ENCODE assay signal across 7 cellular contexts in genomic region chr20:32091888-32092346, GRCh38. TPM values are rescaled to one million over a fixed set of nuclear protein-coding genes. Genes with fewer than 3 reads are reported as not detected.
DNase-seq lines count a peak whose midpoint lies in the region; ATAC-seq and FAIRE-seq lines count a peak whose summit lies in the region.

No MANE protein-coding gene starts in this region.

- ATAC-seq in activated naive CD8-positive, alpha-beta T cell treated with anti-CD3 and anti-CD28 coated beads, Interleukin-2, amount 50 U/mL, for 24 hours = peak; percentile 73
- peak; percentile 47 to 80 for ATAC-seq in left cardiac atrium
- peak; percentile 79 for ATAC-seq in sciatic nerve
- ATAC-seq in HG02571 (IDR thresholded peaks at IDR 0.05; ENCODE audit: unreplicated experiment) = no peak

- no peaks in the 10 kb centered on the region for H3K9me3 Mint-ChIP-seq in activated naive CD8-positive, alpha-beta T cell treated with anti-CD3 and anti-CD28 coated beads, Interleukin-2, amount 50 U/mL, for 24 hours

- FAIRE-seq in GM18507 (lab: Jason Lieb, UNC) = peak; percentile 76

- no peaks in the 10 kb centered on the region for H3K36me3 Mint-ChIP-seq in activated naive CD8-positive, alpha-beta T cell treated with anti-CD3 and anti-CD28 coated beads, Interleukin-2, amount 50 U/mL, for 24 hours (ENCODE audit: low read depth)

- no peak overlapping the region for H3K4me3 Mint-ChIP-seq in activated naive CD8-positive, alpha-beta T cell treated with anti-CD3 and anti-CD28 coated beads, Interleukin-2, amount 50 U/mL, for 24 hours

- intact Hi-C loops in left cardiac atrium (cut with DNase I) (loop anchor here in 1 of 2 donors (2.0 to 5.0 kb wide), 2 partner anchors 239 to 270 kb away; no protein-coding TSS in a partner anchor), sciatic nerve (cut with DNase I) (no loop called here)

- H3K27ac Mint-ChIP-seq in activated naive CD8-positive, alpha-beta T cell treated with anti-CD3 and anti-CD28 coated beads, Interleukin-2, amount 50 U/mL, for 24 hours = no peak overlapping the region

- DNase-seq in GM18507 (ENCODE audit: extremely low spot score, insufficient read length, low read depth) (peak; percentile 30), NCI-H1694 (lab: John Stamatoyannopoulos, UW) (peak; percentile 72), T-helper 1 cell (peak; percentile 41 to 70 (median 56)), left cardiac atrium (peak; percentile 78), sciatic nerve (ENCODE audit: low spot score) (peak; percentile 87)
- DNase-seq in activated naive CD8-positive, alpha-beta T cell treated with anti-CD3 and anti-CD28 coated beads, Interleukin-2, amount 50 U/mL, for 24 hours = peak; percentile 83

- H3K27me3 Mint-ChIP-seq in activated naive CD8-positive, alpha-beta T cell treated with anti-CD3 and anti-CD28 coated beads, Interleukin-2, amount 50 U/mL, for 24 hours = peaks cover 15% of the 10 kb centered on the region

- no peaks in the 10 kb centered on the region for H3K4me1 Mint-ChIP-seq in activated naive CD8-positive, alpha-beta T cell treated with anti-CD3 and anti-CD28 coated beads, Interleukin-2, amount 50 U/mL, for 24 hours

RNA-seq across cellular contexts. Expression of gene TM9SF4, which starts 17.6 kb away (rescaled TPM):
- 10 to 100 TPM; 31.2 to 37.8 TPM for total RNA-seq in left cardiac atrium
- 42.9 TPM for total RNA-seq in sciatic nerve

RNA-seq across cellular contexts. Expression of gene HCK, which starts 39.9 kb away (rescaled TPM):
- total RNA-seq in left cardiac atrium (10 to 100 TPM; 11.1 to 14.1 TPM), sciatic nerve (24.0 TPM)

Comparison
In these comparisons a context has a peak if more than half of its experiments do, and no peak if none do; other contexts are left out.
1. DNase-seq: peak in every context shown above with its lines; median percentile 87 in sciatic nerve; 83 in activated naive CD8-positive, alpha-beta T cell treated with anti-CD3 and anti-CD28 coated beads, Interleukin-2, amount 50 U/mL, for 24 hours; 78 in left cardiac atrium; 72 in NCI-H1694; 56 in T-helper 1 cell; 30 in GM18507.